Comparison of ENCODE assay signal across 9 cellular contexts in genomic region chr13:74027161-74027779, GRCh38.
DNase-seq lines count a peak whose midpoint lies in the region; ATAC-seq and TF ChIP-seq lines count a peak whose summit lies in the region.
"Had no signal": no experiment of that assay in that cellular context is flagged by ENCODE, and none has a peak within 500 bp of the region (broad histone marks: within the 10 kb centered on the region; RNA-seq: fewer than 3 reads in every experiment).

No MANE protein-coding gene starts in this region.

- H3K4me3 ChIP-seq in GM23338 (peak overlapping the region; percentile 45), mesodermal cell (ENCODE audit: extremely low read depth, insufficient read depth, low read length, poor library complexity, severe bottlenecking) (no peak overlapping the region)
- H3K4me3 ChIP-seq: HAP-1 had no signal

- H3K27ac Mint-ChIP-seq in GM23338, result peak overlapping the region; percentile 93

- no peaks in the 10 kb centered on the region for H3F3A ChIP-seq in GM23338 (replicated peaks; ENCODE audit: low read depth)

- H3K9me2 ChIP-seq in GM23338 (ENCODE audit: insufficient read depth), result no peaks in the 10 kb centered on the region

- WGBS in mesodermal cell (ENCODE audit: insufficient coverage in 2 of 2), 2 experiments, result 43 to 50% methylated on average over 1 of the region's 4 CpGs

- DNase-seq in GM23338 (ENCODE audit: low spot score) (no peak), GM03348 (ENCODE audit: low spot score) (no peak), hepatic stellate cell (ENCODE audit: low spot score) (no peak), NK-92 (lab: John Stamatoyannopoulos, UW; ENCODE audit: unreplicated experiment) (no peak), DMS79 treated with DMSO at 0.1 percent for 48 hours (lab: John Stamatoyannopoulos, UW) (no peak)

- H3K4me1 Mint-ChIP-seq in GM23338, result peaks cover 67% of the 10 kb centered on the region

- no peaks in the 10 kb centered on the region for H3K9me3 ChIP-seq in mesodermal cell (ENCODE audit: control insufficient read depth, low read length)
- H3K9me3 ChIP-seq: HAP-1 had no signal

- no peaks in the 10 kb centered on the region for H3K36me3 ChIP-seq in GM23338 (ENCODE audit: insufficient read depth)
- no peaks in the 10 kb centered on the region for H3K36me3 ChIP-seq in mesodermal cell (ENCODE audit: control insufficient read depth, insufficient read depth, low read length)
- H3K36me3 ChIP-seq: HAP-1 had no signal

- no peaks in the 10 kb centered on the region for H3K27me3 ChIP-seq in GM23338 (ENCODE audit: insufficient read depth)

- H3K9me3 Mint-ChIP-seq in GM23338, result peaks cover 6% of the 10 kb centered on the region; the same call in 2 of the 3 replicates

- no peaks in the 10 kb centered on the region for H3K27me3 Mint-ChIP-seq in GM23338 (ENCODE audit: insufficient read depth, low read depth, poor library complexity)

- peak overlapping the region; percentile 54 for H3K4me2 ChIP-seq in GM23338

- peaks cover 13% of the 10 kb centered on the region for H3K36me3 Mint-ChIP-seq in GM23338 (ENCODE audit: low read depth)

- H2AFZ ChIP-seq in GM23338, result no peak overlapping the region

- no peak for TF ChIP-seq CTCF in GM23338 (conservative IDR thresholded peaks at IDR 0.05; ENCODE audit: low read depth in 2 of 2)

- H3K4me1 ChIP-seq in GM23338 (ENCODE audit: insufficient read depth) (peaks cover 41% of the 10 kb centered on the region), mesodermal cell (ENCODE audit: control insufficient read depth, insufficient read depth, low read length, poor library complexity, severe bottlenecking) (peaks cover 9% of the 10 kb centered on the region)
- H3K4me1 ChIP-seq: HAP-1 had no signal

- H3K79me2 ChIP-seq in GM23338 (replicated peaks; ENCODE audit: insufficient read depth), result no peaks in the 10 kb centered on the region

- H3K4me3 Mint-ChIP-seq in GM23338, result peak overlapping the region; percentile 68

- H3K27ac ChIP-seq in GM23338 (ENCODE audit: low read depth), result peak overlapping the region; percentile 73
- H3K27ac ChIP-seq in mesodermal cell (ENCODE audit: low read depth, low read length, severe bottlenecking), result peak overlapping the region; percentile 68

- no peaks in the 10 kb centered on the region for H4K20me1 ChIP-seq in GM23338 (replicated peaks; ENCODE audit: insufficient read depth)

- ATAC-seq in GM18907 (IDR thresholded peaks at IDR 0.05; ENCODE audit: unreplicated experiment), result peak; percentile 38
- ATAC-seq in GM23338, result no peak
- ATAC-seq in HG03571 (IDR thresholded peaks at IDR 0.05; ENCODE audit: unreplicated experiment), result peak; percentile 40

TF ChIP-seq in GM23338, 12 proteins besides CTCF, POLR2A, EP300 and RAD21 (continues in another document):
- TF ChIP-seq ETS1 (IDR thresholded peaks at IDR 0.05), result no peak
- no peak for TF ChIP-seq EZH2 (IDR thresholded peaks at IDR 0.05; ENCODE audit: low read depth, unreplicated experiment)
- TF ChIP-seq CREB1 (CRISPR knock-in tag; IDR thresholded peaks at IDR 0.05; ENCODE audit: low read depth), result no peak
- TF ChIP-seq NANOG (IDR thresholded peaks at IDR 0.05; ENCODE audit: borderline replicate concordance), result no peak
- TF ChIP-seq ZNF331 (CRISPR knock-in tag; IDR thresholded peaks at IDR 0.05; ENCODE audit: low read depth), result no peak
- TF ChIP-seq EZH2phosphoT487 (IDR thresholded peaks at IDR 0.05; ENCODE audit: unreplicated experiment), result no peak
- TF ChIP-seq JUNB (IDR thresholded peaks at IDR 0.05; ENCODE audit: unreplicated experiment), result no peak
- TF ChIP-seq REST (IDR thresholded peaks at IDR 0.05; ENCODE audit: unreplicated experiment), result no peak
- no peak for TF ChIP-seq ZNF462 (CRISPR knock-in tag; IDR thresholded peaks at IDR 0.05)
